21 cellular contexts compared by ENCODE assay signal in the genomic region with DNA sequence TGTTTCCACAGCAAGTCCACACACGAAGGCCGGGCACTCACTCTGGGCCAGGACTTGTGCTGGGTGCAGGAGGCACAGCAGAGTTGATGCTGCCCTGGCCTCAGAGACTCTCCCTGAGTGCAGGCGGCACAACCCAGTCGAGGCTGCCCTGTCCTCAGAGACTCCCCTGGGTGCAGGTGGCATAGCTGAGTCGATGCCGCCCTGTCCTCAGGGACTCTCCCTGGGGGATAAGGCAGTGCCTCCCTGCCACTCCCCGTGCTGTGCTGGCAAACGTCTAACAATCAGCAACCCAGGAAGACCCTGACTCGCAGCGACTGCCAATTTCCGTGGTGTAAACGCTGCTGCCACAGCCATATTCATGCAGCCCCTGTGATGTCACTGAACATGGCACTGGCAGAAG.
DNase-seq lines count a peak whose midpoint lies in the region; ATAC-seq, FAIRE-seq and TF ChIP-seq lines count a peak whose summit lies in the region.
"Had no signal": no experiment of that assay in that cellular context is flagged by ENCODE, and none has a peak within 500 bp of the region (broad histone marks: within the 10 kb centered on the region; RNA-seq: fewer than 3 reads in every experiment).

No MANE protein-coding gene starts in this region.

- H3K23ac ChIP-seq in H1 (ENCODE audit: insufficient read length) = no peak overlapping the region

- H3K36me3 ChIP-seq in left ventricle myocardium inferior (no peaks in the 10 kb centered on the region), HEK293 (ENCODE audit: control insufficient read depth in 2 of 2, insufficient read depth in 1 of 2, low read length in 2 of 2) (no peaks in the 10 kb centered on the region), H1 (ENCODE audit: control insufficient read depth in 2 of 4, insufficient read depth in 4 of 4, low read length in 3 of 4) (no peaks in the 10 kb centered on the region)
- H3K36me3 ChIP-seq: HAP-1 had no signal

- no peaks in the 10 kb centered on the region for H4K20me1 ChIP-seq in H1 (replicated peaks in 1 of 2; ENCODE audit: control insufficient read depth in 1 of 2, insufficient read depth in 2 of 2, low read length in 2 of 2)

- no peak overlapping the region for H3K14ac ChIP-seq in H1 (ENCODE audit: insufficient read length)

- no peaks in the 10 kb centered on the region for H3K79me2 ChIP-seq in H1 (ENCODE audit: control insufficient read depth in 1 of 2, insufficient read depth in 2 of 2, low read length in 2 of 2)

- FAIRE-seq in H1 (lab: Jason Lieb, UNC) = no peak
- FAIRE-seq: D721Med, G401.6, GM12891 had no signal

- no peak overlapping the region for H3K4ac ChIP-seq in H1 (replicated peaks; ENCODE audit: insufficient read length, low read depth, low read length)

- ATAC-seq in left ventricle myocardium superior (no peak), GM18907 (IDR thresholded peaks at IDR 0.05; ENCODE audit: unreplicated experiment) (no peak), HG03571 (IDR thresholded peaks at IDR 0.05; ENCODE audit: unreplicated experiment) (no peak)
- ATAC-seq in stimulated activated effector memory CD8-positive, alpha-beta T cell treated with anti-CD3 and anti-CD28 coated beads, Interleukin-12 subunit alpha, Interleukin-12 subunit beta, amount 100 ng/mL, for 72 hours = no peak

- H3K9me3 ChIP-seq in left ventricle myocardium inferior (replicated peaks) (no peaks in the 10 kb centered on the region), HEK293 (ENCODE audit: control insufficient read depth, insufficient read depth, low read depth, low read length) (no peaks in the 10 kb centered on the region), H1 (ENCODE audit: insufficient read depth in 2 of 2, low read depth in 1 of 2, low read length in 1 of 2) (no peaks in the 10 kb centered on the region)
- H3K9me3 ChIP-seq: HAP-1 had no signal

- CTCF ChIA-PET in HEK293 (lab: Yijun Ruan, JAX) = no interaction called here
- CTCF ChIA-PET in H1 (lab: Charles Lee; ENCODE audit: partially characterized antibody) = interaction anchor here (0.8 to 1.5 kb wide), 2 partner anchors 11 to 82 kb away, joined by 3 to 4 read pairs; no protein-coding TSS in a partner anchor

- no peaks in the 10 kb centered on the region for H3K23me2 ChIP-seq in H1 (ENCODE audit: low read depth, low read length)

- 0 out of 2 replicates have a peak, but pooled peaks cover 2% of the 10 kb centered on the region for H3K79me1 ChIP-seq in H1 (ENCODE audit: low read depth, low read length)

- H2BK20ac ChIP-seq in H1 (ENCODE audit: low read length) = 0 out of 2 replicates have a peak overlapping the region, but pooled peaks have one; percentile 13

- H3K27ac ChIP-seq in left ventricle myocardium inferior (replicated peaks) = no peak overlapping the region
- no peak overlapping the region for H3K27ac ChIP-seq in HEK293 (ENCODE audit: extremely low read depth, low read depth, low read length)
- H3K27ac ChIP-seq in H1 (ENCODE audit: low read depth, low read length) = no peak overlapping the region
- H3K27ac ChIP-seq: C4-2B had no signal

- H2AK5ac ChIP-seq in H1 (ENCODE audit: low read depth, low read length) = no peak overlapping the region

- peak overlapping the region; percentile 48 for H3K27ac Mint-ChIP-seq in stimulated activated effector memory CD8-positive, alpha-beta T cell treated with anti-CD3 and anti-CD28 coated beads, Interleukin-12 subunit alpha, Interleukin-12 subunit beta, amount 100 ng/mL, for 72 hours
- H3K27ac Mint-ChIP-seq: CD4-positive, alpha-beta memory T cell; HFFc6 had no signal

- no peaks in the 10 kb centered on the region for H3K9me3 Mint-ChIP-seq in stimulated activated effector memory CD8-positive, alpha-beta T cell treated with anti-CD3 and anti-CD28 coated beads, Interleukin-12 subunit alpha, Interleukin-12 subunit beta, amount 100 ng/mL, for 72 hours
- H3K9me3 Mint-ChIP-seq: CD4-positive, alpha-beta memory T cell had no signal

- TF ChIP-seq CTCF in left ventricle myocardium inferior (IDR thresholded peaks at IDR 0.05; ENCODE audit: borderline replicate concordance) (no peak), HEK293 (tag by site-specific recombination; IDR thresholded peaks at IDR 0.05) (no peak), H1 (IDR thresholded peaks at IDR 0.05; ENCODE audit: control extremely low read depth in 1 of 3, insufficient read depth in 1 of 3, low read depth in 1 of 3, low read length in 3 of 3) (no peak)

- H2BK15ac ChIP-seq in H1 (ENCODE audit: low read length) = 0 out of 2 replicates have a peak overlapping the region, but pooled peaks have one; percentile 72

- H3K18ac ChIP-seq in H1 (ENCODE audit: extremely low read depth, low read length) = peak overlapping the region; percentile 32

- no peak overlapping the region for H2BK120ac ChIP-seq in H1 (replicated peaks; ENCODE audit: low read depth, low read length)

- TF ChIP-seq POLR2A in H1 (IDR thresholded peaks at IDR 0.05; ENCODE audit: control extremely low read depth in 1 of 2, low read depth in 2 of 2, low read length in 2 of 2) = no peak

- no peak overlapping the region for H2AFZ ChIP-seq in H1 (ENCODE audit: low read length)

- H2BK12ac ChIP-seq in H1 (ENCODE audit: low read depth, low read length) = peak overlapping the region; percentile 68; the same call in 1 of the 2 replicates

- intact Hi-C loops in left ventricle myocardium superior (cut with micrococcal nuclease) = no loop called here
- intact Hi-C loops in left ventricle myocardium inferior (cut with micrococcal nuclease) = no loop called here

- H4K5ac ChIP-seq in H1 (ENCODE audit: insufficient read length, low read depth, low read length) = no peak overlapping the region

- no peaks in the 10 kb centered on the region for H3K4me1 Mint-ChIP-seq in stimulated activated effector memory CD8-positive, alpha-beta T cell treated with anti-CD3 and anti-CD28 coated beads, Interleukin-12 subunit alpha, Interleukin-12 subunit beta, amount 100 ng/mL, for 72 hours
- H3K4me1 Mint-ChIP-seq: CD4-positive, alpha-beta memory T cell had no signal

- no peak overlapping the region for H2BK5ac ChIP-seq in H1 (ENCODE audit: low read depth, low read length)

- peak; percentile 8 for DNase-seq in left ventricle myocardium superior
- no peak for DNase-seq in left ventricle myocardium inferior
- no peak for DNase-seq in H1 (ENCODE audit: low read depth in 1 of 2, low spot score in 2 of 2)
- no peak for DNase-seq in stimulated activated effector memory CD8-positive, alpha-beta T cell treated with anti-CD3 and anti-CD28 coated beads, Interleukin-12 subunit alpha, Interleukin-12 subunit beta, amount 100 ng/mL, for 72 hours (ENCODE audit: low spot score in 2 of 2)
- no peak for DNase-seq in activated naive CD4-positive, alpha-beta T cell treated with anti-CD3 and anti-CD28 coated beads, Interleukin-2, amount 50 U/mL, for 16 hours
- DNase-seq: ACHN; CD4-positive, alpha-beta memory T cell; DMS153; DMS79 treated with DMSO at 0.1 percent for 48 hours; EL; GOT3; HFFc6; IMR-90 had no signal

- H3K27me3 ChIP-seq in left ventricle myocardium inferior (ENCODE audit: low read depth) (peaks cover 36% of the 10 kb centered on the region), H1 (replicated peaks in 1 of 4; ENCODE audit: control insufficient read depth in 3 of 4, extremely low read depth in 1 of 4, insufficient read depth in 3 of 4, low read length in 3 of 4) (no peaks in the 10 kb centered on the region; a peak in 1 of 7 replicates)

- no peak for TF ChIP-seq EP300 in H1 (IDR thresholded peaks at IDR 0.05; ENCODE audit: borderline replicate concordance in 1 of 2, low read depth in 2 of 2, low read length in 2 of 2)

- no peak overlapping the region for H3K4me2 ChIP-seq in H1 (ENCODE audit: insufficient read depth in 1 of 2, low read depth in 2 of 2, low read length in 2 of 2)

- no peak overlapping the region for H3K56ac ChIP-seq in H1 (replicated peaks; ENCODE audit: insufficient read length, low read depth, low read length)

- no peak overlapping the region for H4K8ac ChIP-seq in H1 (ENCODE audit: extremely low read depth, insufficient read depth, low read length)

- H3K4me1 ChIP-seq in left ventricle myocardium inferior (peaks cover 14% of the 10 kb centered on the region), HEK293 (ENCODE audit: control insufficient read depth, insufficient read depth, low read length) (no peaks in the 10 kb centered on the region), H1 (replicated peaks in 1 of 4; ENCODE audit: control insufficient read depth in 3 of 4, insufficient read depth in 4 of 4, low read length in 3 of 4) (peaks cover 0 to 10% (median 2%) of the 10 kb centered on the region in 4 experiments; a peak in 3 of 7 replicates)
- H3K4me1 ChIP-seq: HAP-1 had no signal

- no peak overlapping the region for H3K4me3 ChIP-seq in left ventricle myocardium inferior
- no peak overlapping the region for H3K4me3 ChIP-seq in HEK293 (ENCODE audit: low read depth, low read length)
- no peak overlapping the region for H3K4me3 ChIP-seq in H1 (ENCODE audit: extremely low read depth in 1 of 4, insufficient read depth in 2 of 4, low read depth in 3 of 4, low read length in 4 of 4)
- H3K4me3 ChIP-seq: HAP-1 had no signal

- peak overlapping the region; percentile 40 for H4K91ac ChIP-seq in H1 (replicated peaks; ENCODE audit: insufficient read length, low read length)

- H3K9ac ChIP-seq in H1 (replicated peaks in 1 of 4; ENCODE audit: extremely low read depth in 1 of 4, low read depth in 3 of 4, low read length in 3 of 4) = no peak overlapping the region

- no peak overlapping the region for H3K4me3 Mint-ChIP-seq in stimulated activated effector memory CD8-positive, alpha-beta T cell treated with anti-CD3 and anti-CD28 coated beads, Interleukin-12 subunit alpha, Interleukin-12 subunit beta, amount 100 ng/mL, for 72 hours
- H3K4me3 Mint-ChIP-seq: CD4-positive, alpha-beta memory T cell; HFFc6 had no signal

- no peaks in the 10 kb centered on the region for H3K36me3 Mint-ChIP-seq in stimulated activated effector memory CD8-positive, alpha-beta T cell treated with anti-CD3 and anti-CD28 coated beads, Interleukin-12 subunit alpha, Interleukin-12 subunit beta, amount 100 ng/mL, for 72 hours
- H3K36me3 Mint-ChIP-seq: CD4-positive, alpha-beta memory T cell had no signal

- POLR2A ChIA-PET in HEK293 (lab: Yijun Ruan, JAX) = no interaction called here
- POLR2A ChIA-PET in H1 (lab: Charles Lee; ENCODE audit: partially characterized antibody) = no interaction called here

- no peak for TF ChIP-seq RAD21 in H1 (IDR thresholded peaks at IDR 0.05 in 1 of 2, conservative IDR thresholded peaks at IDR 0.05 in 1 of 2; ENCODE audit: low read depth in 2 of 2, low read length in 2 of 2)

- 95% methylated on average over 9 of the region's 12 CpGs; no CpG with 5 or more reads in 1 of the 2 experiments for WGBS in H1 (ENCODE audit: extremely low coverage in 1 of 2, insufficient coverage in 1 of 2, insufficient read length in 1 of 2, insufficient replicate concordance in 2 of 2, low coverage in 1 of 2, low lambda C conversion rate in 2 of 2, missing lambda C conversion rate in 1 of 2), 2 experiments

TF ChIP-seq in HEK293, 187 proteins besides CTCF, POLR2A, EP300 and RAD21 (continues in another document):
- TF ChIP-seq REPIN1 (tag by site-specific recombination; IDR thresholded peaks at IDR 0.05; ENCODE audit: low read depth) (no peak), ZFP69B (tag by site-specific recombination; IDR thresholded peaks at IDR 0.05) (no peak)

TF ChIP-seq in H1, 55 proteins besides CTCF, POLR2A, EP300 and RAD21:
- TF ChIP-seq JUN (IDR thresholded peaks at IDR 0.05; ENCODE audit: low read depth, low read length) = no peak
- TF ChIP-seq EGR1 (IDR thresholded peaks at IDR 0.05; ENCODE audit: borderline replicate concordance, low read depth, low read length) = no peak
